Comparison of ENCODE assay signal across 13 cellular contexts in the genomic region with DNA sequence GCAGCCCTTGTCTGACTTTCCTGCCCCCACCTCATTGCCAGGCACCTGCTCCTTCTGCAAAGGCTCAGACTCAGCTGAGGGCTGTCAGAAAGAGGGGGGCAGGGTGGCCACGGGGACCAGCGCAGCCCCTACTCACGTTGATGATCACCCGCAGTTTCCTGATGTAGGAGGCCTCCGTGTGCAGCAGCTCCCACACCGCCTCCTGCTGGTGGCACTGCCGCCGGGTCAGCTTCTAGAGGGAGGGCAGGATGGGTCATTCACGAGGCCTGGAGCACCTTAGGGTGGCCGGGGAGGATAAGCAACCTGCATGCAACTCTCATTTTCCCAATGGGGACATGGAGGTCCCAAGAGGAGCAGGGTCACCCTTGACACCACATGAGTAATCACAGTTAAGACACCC. TPM values are rescaled to one million over a fixed set of nuclear protein-coding genes. Genes with fewer than 3 reads are reported as not detected.
DNase-seq lines count a peak whose midpoint lies in the region; ATAC-seq, FAIRE-seq and TF ChIP-seq lines count a peak whose summit lies in the region.
"Had no signal": no experiment of that assay in that cellular context is flagged by ENCODE, and none has a peak within 500 bp of the region (broad histone marks: within the 10 kb centered on the region; RNA-seq: fewer than 3 reads in every experiment).

No MANE protein-coding gene starts in this region.

- H3K4me1 Mint-ChIP-seq in effector memory CD8-positive, alpha-beta T cell (ENCODE audit: low read depth in 2 of 2) = peaks cover 6 to 8% of the 10 kb centered on the region in 2 donors
- H3K4me1 Mint-ChIP-seq: IgD-negative memory B cell had no signal

- no peak for TF ChIP-seq POLR2A in endothelial cell of umbilical vein (IDR thresholded peaks at IDR 0.05; ENCODE audit: low read depth, low read length)

- peaks cover 0 to 9% of the 10 kb centered on the region in 2 donors for H3K27me3 Mint-ChIP-seq in effector memory CD8-positive, alpha-beta T cell

- no peak overlapping the region for H3K4me3 Mint-ChIP-seq in effector memory CD8-positive, alpha-beta T cell
- H3K4me3 Mint-ChIP-seq: IgD-negative memory B cell, nephron had no signal

- no peaks in the 10 kb centered on the region for H3K36me3 Mint-ChIP-seq in effector memory CD8-positive, alpha-beta T cell (ENCODE audit: insufficient read depth)
- H3K36me3 Mint-ChIP-seq: IgD-negative memory B cell had no signal

- H3K79me2 ChIP-seq in endothelial cell of umbilical vein (ENCODE audit: control insufficient read depth, insufficient read depth, low read length) = no peaks in the 10 kb centered on the region

- H3K9ac ChIP-seq in endothelial cell of umbilical vein (replicated peaks; ENCODE audit: extremely low read depth, insufficient read depth, low read length) = no peak overlapping the region

- H3K36me3 ChIP-seq in endothelial cell of umbilical vein (ENCODE audit: control insufficient read depth in 2 of 2, extremely low read depth in 1 of 2, insufficient read depth in 2 of 2, low read length in 2 of 2) = peaks cover 12 to 69% of the 10 kb centered on the region in 2 experiments

- no peak overlapping the region for H3K4me2 ChIP-seq in endothelial cell of umbilical vein (ENCODE audit: insufficient read depth, low read length)

- H2AFZ ChIP-seq in endothelial cell of umbilical vein (ENCODE audit: low read depth, low read length) = no peak overlapping the region

- no peaks in the 10 kb centered on the region for H3K9me3 ChIP-seq in endothelial cell of umbilical vein (replicated peaks; ENCODE audit: control insufficient read depth, insufficient read depth, low read length)

- no peaks in the 10 kb centered on the region for H3K4me1 ChIP-seq in endothelial cell of umbilical vein (ENCODE audit: control insufficient read depth, extremely low read depth, insufficient read depth, low read length)

- POLR2A ChIA-PET in endothelial cell of umbilical vein (lab: Charles Lee) = no interaction called here

- H4K20me1 ChIP-seq in endothelial cell of umbilical vein (replicated peaks; ENCODE audit: control insufficient read depth, extremely low read depth, insufficient read depth, low read length) = no peaks in the 10 kb centered on the region

- intact Hi-C loops in endothelial cell of umbilical vein (cut with micrococcal nuclease) = no loop called here

- no peak overlapping the region for H3K27ac Mint-ChIP-seq in effector memory CD8-positive, alpha-beta T cell
- H3K27ac Mint-ChIP-seq: IgD-negative memory B cell, nephron had no signal

- ATAC-seq in GM19035 (IDR thresholded peaks at IDR 0.05; ENCODE audit: unreplicated experiment) = no peak
- no peak for ATAC-seq in effector memory CD8-positive, alpha-beta T cell (replicated peaks)

- H3K9me3 Mint-ChIP-seq in effector memory CD8-positive, alpha-beta T cell = no peaks in the 10 kb centered on the region
- H3K9me3 Mint-ChIP-seq: IgD-negative memory B cell, nephron had no signal

- H3K27me3 ChIP-seq in endothelial cell of umbilical vein (ENCODE audit: control insufficient read depth in 2 of 2, insufficient read depth in 2 of 2, low read length in 2 of 2) = no peaks in the 10 kb centered on the region

- TF ChIP-seq CTCF in GM12872 (IDR thresholded peaks at IDR 0.05; ENCODE audit: insufficient read depth, low read depth, low read length) (peak; percentile 46), endothelial cell of umbilical vein (IDR thresholded peaks at IDR 0.05; ENCODE audit: extremely low read depth in 1 of 2, insufficient read depth in 1 of 2, low read depth in 1 of 2, low read length in 2 of 2) (peak; percentile 38 to 40), retinal pigment epithelial cell (conservative IDR thresholded peaks at IDR 0.05; ENCODE audit: low read depth, low read length) (peak; percentile 41)

- CTCF ChIA-PET in endothelial cell of umbilical vein (lab: Charles Lee) = interaction anchor here (0.8 to 1.7 kb wide), 5 partner anchors 12 to 81 kb away, joined by 3 to 6 read pairs (median 4); no protein-coding TSS in a partner anchor

- dilution Hi-C loops in endothelial cell of umbilical vein (cut with MboI; ENCODE audit: extremely low pct_ligation_motif_present, low sequenced_read_pairs) = no loop called here

- FAIRE-seq in endothelial cell of umbilical vein (lab: Jason Lieb, UNC) = no peak

- DNase-seq in NCI-H526 (lab: John Stamatoyannopoulos, UW) (peak; percentile 66 to 89), endothelial cell of umbilical vein (ENCODE audit: low read depth, low spot score) (no peak), retinal pigment epithelial cell (ENCODE audit: low read depth) (no peak)
- no peak for DNase-seq in effector CD4-positive, alpha-beta T cell
- DNase-seq in effector memory CD8-positive, alpha-beta T cell = no peak
- DNase-seq: central memory CD4-positive, alpha-beta T cell; NCI-H510A; stimulated activated CD4-positive, alpha-beta T cell treated with anti-CD3 and anti-CD28 coated beads, Interleukin-1b, Interleukin-23, amount 100 ng/mL, for 48 hours; T-helper 1 cell had no signal

- no peaks in the 10 kb centered on the region for H3K9me1 ChIP-seq in endothelial cell of umbilical vein (replicated peaks; ENCODE audit: control insufficient read depth, extremely low read depth, insufficient read depth, low read length)

- no peak overlapping the region for H3K27ac ChIP-seq in endothelial cell of umbilical vein (ENCODE audit: insufficient read depth, low read depth, low read length)

- H3K4me3 ChIP-seq in endothelial cell of umbilical vein (replicated peaks in 1 of 3; ENCODE audit: insufficient read depth in 1 of 3, low read depth in 1 of 3, low read length in 3 of 3) (no peak overlapping the region), retinal pigment epithelial cell (ENCODE audit: low read length) (no peak overlapping the region)

- no TSS peak for BruUV-seq in endothelial cell of umbilical vein (replicated peaks; lab: Mats Ljungman, UMichigan)

TF ChIP-seq in endothelial cell of umbilical vein, 7 proteins besides CTCF, POLR2A, EP300 and RAD21:
- no peak for TF ChIP-seq MAX (IDR thresholded peaks at IDR 0.05; ENCODE audit: insufficient read depth, insufficient read length)
- no peak for TF ChIP-seq MYC (IDR thresholded peaks at IDR 0.05; ENCODE audit: low read depth, low read length)
- no peak for TF ChIP-seq EZH2 (IDR thresholded peaks at IDR 0.05; ENCODE audit: borderline replicate concordance, low read depth, low read length, severe bottlenecking)
- no peak for TF ChIP-seq FOS (IDR thresholded peaks at IDR 0.05; ENCODE audit: borderline replicate concordance, insufficient read depth, low read length)
- no peak for TF ChIP-seq JUN (IDR thresholded peaks at IDR 0.05; ENCODE audit: borderline replicate concordance, insufficient read depth, insufficient read length, low read depth)
- TF ChIP-seq POLR2AphosphoS5 (IDR thresholded peaks at IDR 0.05; ENCODE audit: insufficient read depth, low read depth, low read length) = no peak
- TF ChIP-seq GATA2 (IDR thresholded peaks at IDR 0.05; ENCODE audit: insufficient read depth, insufficient read length, low read depth, low read length) = no peak

RNA-seq across cellular contexts. Expression of gene TNFRSF25, which starts 6.4 kb away (rescaled TPM):
- 33.9 and 48.7 TPM in 2 replicates for total RNA-seq in endothelial cell of umbilical vein
- polyA plus RNA-seq in endothelial cell of umbilical vein = 38.8 and 52.9 TPM in 2 replicates
- 8.5 and 11.8 TPM in 2 replicates for polyA plus RNA-seq in endothelial cell of umbilical vein (2011; cell fraction: cytosol; rRNA removed)
- 247 and 252 TPM in 2 replicates for polyA plus RNA-seq in endothelial cell of umbilical vein (2011; cell fraction: nucleus; rRNA removed)
- 18.0 and 27.4 TPM in 2 replicates for polyA plus RNA-seq in endothelial cell of umbilical vein (2012)
- polyA minus RNA-seq in endothelial cell of umbilical vein = 11.2 and 23.6 TPM in 2 replicates
- not detected for polyA minus RNA-seq in endothelial cell of umbilical vein (2011; cell fraction: cytosol; rRNA and poly(A)+ RNA removed)
- 31.3 and 39.8 TPM in 2 replicates for polyA minus RNA-seq in endothelial cell of umbilical vein (2011; cell fraction: nucleus; rRNA and poly(A)+ RNA removed)

RNA-seq across cellular contexts. Expression of gene PLEKHG5, which starts 19.1 kb away (rescaled TPM):
- 56.9 and 68.3 TPM in 2 replicates for total RNA-seq in endothelial cell of umbilical vein
- polyA plus RNA-seq in endothelial cell of umbilical vein = 30.6 and 40.8 TPM in 2 replicates
- polyA plus RNA-seq in endothelial cell of umbilical vein (2011; cell fraction: cytosol; rRNA removed) = 15.3 and 21.4 TPM in 2 replicates
- polyA plus RNA-seq in endothelial cell of umbilical vein (2011; cell fraction: nucleus; rRNA removed) = 140 and 157 TPM in 2 replicates
- polyA plus RNA-seq in endothelial cell of umbilical vein (2012) = 25.4 and 32.1 TPM in 2 replicates
- 24.3 and 28.8 TPM in 2 replicates for polyA minus RNA-seq in endothelial cell of umbilical vein
- 1.3 TPM for polyA minus RNA-seq in endothelial cell of umbilical vein (2011; cell fraction: cytosol; rRNA and poly(A)+ RNA removed)
- 33.5 and 67.5 TPM in 2 replicates for polyA minus RNA-seq in endothelial cell of umbilical vein (2011; cell fraction: nucleus; rRNA and poly(A)+ RNA removed)
- polyA plus RNA-seq: IgD-negative memory B cell had no signal

RNA-seq across cellular contexts. Expression of gene ESPN, which starts 47.8 kb away (rescaled TPM):
- total RNA-seq in endothelial cell of umbilical vein = 0.71 and 2.2 TPM in 2 replicates
- 0.46 and 0.54 TPM in 2 replicates for polyA plus RNA-seq in endothelial cell of umbilical vein
- 0.07 and 0.17 TPM in 2 replicates for polyA plus RNA-seq in endothelial cell of umbilical vein (2011; cell fraction: cytosol; rRNA removed)
- polyA plus RNA-seq in endothelial cell of umbilical vein (2011; cell fraction: nucleus; rRNA removed) = 0.76 and 0.80 TPM in 2 replicates
- 0.71 and 0.75 TPM in 2 replicates for polyA plus RNA-seq in endothelial cell of umbilical vein (2012)
- 0.13 TPM in 1 of 2 replicates, not detected in the other for polyA minus RNA-seq in endothelial cell of umbilical vein
- polyA minus RNA-seq in endothelial cell of umbilical vein (2011; cell fraction: cytosol; rRNA and poly(A)+ RNA removed) = 4.0 TPM
- 0.34 TPM in 1 of 2 replicates, not detected in the other for polyA minus RNA-seq in endothelial cell of umbilical vein (2011; cell fraction: nucleus; rRNA and poly(A)+ RNA removed)
- polyA plus RNA-seq: IgD-negative memory B cell had no signal

RNA-seq across cellular contexts. Expression of gene HES2, which starts 52.7 kb away (rescaled TPM):
- total RNA-seq in endothelial cell of umbilical vein = 9.4 and 13.3 TPM in 2 replicates
- polyA plus RNA-seq in endothelial cell of umbilical vein = 3.6 and 3.7 TPM in 2 replicates
- polyA plus RNA-seq in endothelial cell of umbilical vein (2011; cell fraction: cytosol; rRNA removed) = 2.7 and 2.9 TPM in 2 replicates
- polyA plus RNA-seq in endothelial cell of umbilical vein (2011; cell fraction: nucleus; rRNA removed) = 2.1 and 3.5 TPM in 2 replicates
- 4.7 and 12.3 TPM in 2 replicates for polyA plus RNA-seq in endothelial cell of umbilical vein (2012)
- 2.0 and 2.4 TPM in 2 replicates for polyA minus RNA-seq in endothelial cell of umbilical vein
- 6.2 TPM for polyA minus RNA-seq in endothelial cell of umbilical vein (2011; cell fraction: cytosol; rRNA and poly(A)+ RNA removed)
- 1.4 and 1.5 TPM in 2 replicates for polyA minus RNA-seq in endothelial cell of umbilical vein (2011; cell fraction: nucleus; rRNA and poly(A)+ RNA removed)
- polyA plus RNA-seq: IgD-negative memory B cell had no signal

Comparison
In these comparisons a context has a peak if more than half of its experiments do, and no peak if none do; other contexts are left out.
1. DNase-seq: peak in NCI-H526 (2 of 2); none in endothelial cell of umbilical vein (single experiment), retinal pigment epithelial cell (single experiment), effector CD4-positive, alpha-beta T cell (single experiment) and effector memory CD8-positive, alpha-beta T cell (0 of 3).
2. Peak in every context shown above with its lines, with median percentiles within 50 percentile points of each other: CTCF ChIP-seq.